20 cellular contexts compared by ENCODE assay signal in the genomic region with DNA sequence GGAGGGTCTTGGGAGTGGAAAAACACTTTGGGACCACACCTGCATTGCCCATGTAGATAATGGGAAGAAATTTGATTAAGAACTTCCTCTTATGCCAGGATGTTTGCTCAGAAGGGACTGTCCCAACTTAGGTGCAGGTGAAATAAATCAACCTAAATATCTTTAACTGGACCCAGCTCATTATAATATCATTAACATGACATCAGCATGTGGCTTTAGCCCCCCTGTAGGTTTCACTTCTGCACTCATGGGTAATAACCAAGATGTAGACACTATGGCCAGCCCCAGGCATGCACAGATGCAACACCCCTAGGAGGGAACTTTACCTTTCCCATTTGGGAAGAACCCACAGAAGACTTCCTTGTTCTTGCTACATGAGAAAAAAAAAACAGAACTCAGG.
A peak's percentile ranks its signal among the peaks of the same experiment; 100 is the strongest.
DNase-seq lines count a peak whose midpoint lies in the region; ATAC-seq, FAIRE-seq and TF ChIP-seq lines count a peak whose summit lies in the region.
"Had no signal": no experiment of that assay in that cellular context is flagged by ENCODE, and none has a peak within 500 bp of the region (broad histone marks: within the 10 kb centered on the region; RNA-seq: fewer than 3 reads in every experiment).

No MANE protein-coding gene starts in this region.

- no peak overlapping the region for H3K4me3 Mint-ChIP-seq in activated B cell treated with CpG ODN at 0.5 μM for 24 hours
- H3K4me3 Mint-ChIP-seq: GM23338 had no signal

- H3K27me3 Mint-ChIP-seq in activated B cell treated with CpG ODN at 0.5 μM for 24 hours = no peaks in the 10 kb centered on the region

- H3K9me3 Mint-ChIP-seq in activated B cell treated with CpG ODN at 0.5 μM for 24 hours = no peaks in the 10 kb centered on the region
- H3K9me3 Mint-ChIP-seq: GM23338 had no signal

- no peak for TF ChIP-seq POLR2A in GM12891 (IDR thresholded peaks at IDR 0.05; ENCODE audit: low read depth, low read length)

- POLR2A ChIA-PET in activated B cell treated with CpG ODN at 0.5 μM for 24 hours (lab: Charles Lee) = interaction anchor here (0.5 to 0.6 kb wide), 2 partner anchors 227 to 360 kb away, joined by 3 read pairs; no protein-coding TSS in a partner anchor

- ATAC-seq in GM21360 (IDR thresholded peaks at IDR 0.05; ENCODE audit: unreplicated experiment) (peak; percentile 59), HG02884 (IDR thresholded peaks at IDR 0.05; ENCODE audit: unreplicated experiment) (peak; percentile 59), activated B cell treated with CpG ODN at 0.5 μM for 24 hours (ENCODE audit: low read depth) (peak; percentile 83), HG03175 (IDR thresholded peaks at IDR 0.05; ENCODE audit: unreplicated experiment) (no peak), GM21526 (IDR thresholded peaks at IDR 0.05; ENCODE audit: low FRiP score, unreplicated experiment) (no peak)
- ATAC-seq: GM23338, Panc1 had no signal

- H3K27ac Mint-ChIP-seq in activated B cell treated with CpG ODN at 0.5 μM for 24 hours = peak overlapping the region; percentile 71
- H3K27ac Mint-ChIP-seq: GM23338 had no signal

- intact Hi-C loops in activated B cell treated with CpG ODN at 0.5 μM for 24 hours (cut with micrococcal nuclease) = loop anchor here (5.0 kb wide), 1 partner anchor 226 kb away; a partner anchor contains a TSS

- CTCF ChIA-PET in activated B cell treated with CpG ODN at 0.5 μM for 24 hours (lab: Charles Lee) = no interaction called here

- H3K36me3 Mint-ChIP-seq in activated B cell treated with CpG ODN at 0.5 μM for 24 hours (ENCODE audit: low read depth) = no peaks in the 10 kb centered on the region

- DNase-seq in GM12891 (ENCODE audit: insufficient read length, low spot score) (no peak), activated B cell treated with CpG ODN at 0.5 μM for 24 hours (no peak), RKO (ENCODE audit: low spot score) (no peak), inferior parietal cortex (ENCODE audit: extremely low spot score) (no peak)
- DNase-seq: 8988T, C1 segment of cervical spinal cord, DMS 273 treated with DMSO at 0.1 percent for 48 hours, KBM-7, NCI-H1092, NCI-H345, NCI-H69, Right ventricle myocardium superior, SK-N-SH had no signal

- FAIRE-seq in GM12891 (lab: Jason Lieb, UNC) = no peak
- FAIRE-seq: GM18507 had no signal

- peaks cover 14% of the 10 kb centered on the region for H3K4me1 Mint-ChIP-seq in activated B cell treated with CpG ODN at 0.5 μM for 24 hours

- no peak for TF ChIP-seq CTCF in activated B cell treated with CpG ODN at 0.5 μM for 24 hours (IDR thresholded peaks at IDR 0.05)

TF ChIP-seq in GM12891, 5 proteins besides CTCF, POLR2A, EP300 and RAD21:
- peak; percentile 75 for TF ChIP-seq SPI1 (IDR thresholded peaks at IDR 0.05; ENCODE audit: low read depth, low read length)
- TF ChIP-seq PAX5 (IDR thresholded peaks at IDR 0.05; ENCODE audit: insufficient read depth, low read length, severe bottlenecking) = no peak

Comparison
In these comparisons a context has a peak if more than half of its experiments do, and no peak if none do; other contexts are left out.
1. ATAC-seq: peak in GM21360 (single experiment), HG02884 (single experiment) and activated B cell treated with CpG ODN at 0.5 μM for 24 hours (single experiment); none in HG03175 (single experiment) and GM21526 (single experiment).